Comparison of ENCODE assay signal across 8 cellular contexts in the genomic region with DNA sequence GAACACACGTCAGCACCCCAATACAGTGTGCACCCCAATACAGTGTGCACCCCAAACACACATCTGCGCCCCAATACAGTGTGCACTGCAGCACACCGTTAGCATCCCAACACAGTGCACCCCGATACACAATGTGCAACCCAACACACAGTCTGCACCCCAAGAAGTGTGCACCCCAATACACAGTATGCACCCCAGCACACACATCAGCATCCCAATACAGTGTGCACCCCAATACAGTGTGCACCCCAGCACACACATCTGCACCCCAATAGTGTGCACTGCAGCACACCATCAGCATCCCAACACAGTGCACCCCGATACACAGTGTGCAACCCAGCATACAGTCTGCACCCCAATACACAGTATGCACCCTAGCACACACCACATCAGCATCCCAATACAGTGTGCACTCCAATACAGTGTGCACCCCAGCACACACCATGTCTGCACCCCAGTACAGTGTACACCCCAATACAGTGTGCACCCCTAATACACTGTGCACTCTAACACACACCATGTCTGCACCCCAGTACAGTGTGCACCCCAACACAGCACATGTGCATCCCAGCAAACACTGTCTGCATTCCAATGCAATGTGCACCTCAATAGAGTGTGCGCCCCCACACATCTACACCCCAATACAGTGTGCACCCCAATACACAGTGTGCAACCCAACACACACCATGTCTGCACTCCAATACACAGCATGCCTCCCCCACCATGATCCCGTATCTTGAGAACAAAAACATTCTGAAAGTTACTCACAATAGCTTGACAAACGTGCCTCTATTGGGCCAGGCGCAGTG. TPM values are rescaled to one million over a fixed set of nuclear protein-coding genes. Genes with fewer than 3 reads are reported as not detected.
DNase-seq lines count a peak whose midpoint lies in the region; ATAC-seq and TF ChIP-seq lines count a peak whose summit lies in the region.

No MANE protein-coding gene starts in this region.

- H3K27ac ChIP-seq in RWPE2 (ENCODE audit: poor library complexity, severe bottlenecking): peak overlapping the region; percentile 93

- no peak for ATAC-seq in activated T-cell treated with anti-CD3 and anti-CD28 coated beads, Interleukin-2, amount 50 U/mL, for 4 hours
- ATAC-seq in RWPE2 (ENCODE audit: low read depth) (no peak), GM21619 (IDR thresholded peaks at IDR 0.05; ENCODE audit: unreplicated experiment) (no peak)

- no peak for TF ChIP-seq CTCF in RWPE2 (IDR thresholded peaks at IDR 0.05; ENCODE audit: poor library complexity, severe bottlenecking)
- no peak for TF ChIP-seq CTCF in fibroblast of the aortic adventitia (IDR thresholded peaks at IDR 0.05; ENCODE audit: insufficient read depth, low read length)

- no peaks in the 10 kb centered on the region for H3K27me3 ChIP-seq in RWPE2 (ENCODE audit: insufficient read depth, poor library complexity, severe bottlenecking)

- no peak for DNase-seq in activated T-cell treated with anti-CD3 and anti-CD28 coated beads, Interleukin-2, amount 50 U/mL, for 4 hours
- DNase-seq in activated T-cell treated with anti-CD3 and anti-CD28 coated beads for 4 hours: no peak
- DNase-seq in RWPE2 (ENCODE audit: low spot score): no peak
- no peak for DNase-seq in fibroblast of the aortic adventitia (ENCODE audit: low read depth)
- DNase-seq in stimulated activated CD8-positive, alpha-beta memory T cell treated with anti-CD3 and anti-CD28 coated beads, Interleukin-4, amount 100 ng/mL, for 48 hours: peak; percentile 20
- no peak for DNase-seq in middle frontal gyrus (ENCODE audit: extremely low spot score, low spot score)
- DNase-seq in midbrain (lab: John Stamatoyannopoulos, UW): no peak

- H3K4me3 ChIP-seq in RWPE2 (ENCODE audit: severe bottlenecking) (peak overlapping the region; percentile 80), fibroblast of the aortic adventitia (ENCODE audit: low read depth, low read length) (peak overlapping the region; percentile 82)

- H3K9me3 Mint-ChIP-seq in activated T-cell treated with anti-CD3 and anti-CD28 coated beads, Interleukin-2, amount 50 U/mL, for 4 hours: no peaks in the 10 kb centered on the region

- peaks cover 34% of the 10 kb centered on the region for H3K4me1 Mint-ChIP-seq in activated T-cell treated with anti-CD3 and anti-CD28 coated beads, Interleukin-2, amount 50 U/mL, for 4 hours (ENCODE audit: low read depth)

- H3K36me3 Mint-ChIP-seq in activated T-cell treated with anti-CD3 and anti-CD28 coated beads, Interleukin-2, amount 50 U/mL, for 4 hours (ENCODE audit: insufficient read depth): peaks cover 13% of the 10 kb centered on the region

- H3K9me3 ChIP-seq in RWPE2 (ENCODE audit: severe bottlenecking): no peaks in the 10 kb centered on the region

- no peaks in the 10 kb centered on the region for H3K27me3 Mint-ChIP-seq in activated T-cell treated with anti-CD3 and anti-CD28 coated beads, Interleukin-2, amount 50 U/mL, for 4 hours (ENCODE audit: low read depth)

- peaks cover 7% of the 10 kb centered on the region for H3K4me1 ChIP-seq in RWPE2 (ENCODE audit: insufficient read depth, poor library complexity, severe bottlenecking)

- H3K36me3 ChIP-seq in RWPE2 (ENCODE audit: low read depth): peaks cover 25% of the 10 kb centered on the region

- peak overlapping the region; percentile 72 for H3K4me3 Mint-ChIP-seq in activated T-cell treated with anti-CD3 and anti-CD28 coated beads, Interleukin-2, amount 50 U/mL, for 4 hours

RNA-seq across cellular contexts. Expression of gene CARS2, which starts 0.9 kb away (rescaled TPM):
- total RNA-seq in activated T-cell treated with anti-CD3 and anti-CD28 coated beads, Interleukin-2, amount 50 U/mL, for 4 hours: 10 to 100 TPM; 72.6 to 97.4 (median 80.3) TPM
- 26.2 and 64.7 TPM in 2 replicates for total RNA-seq in fibroblast of the aortic adventitia (ENCODE audit: low replicate concordance)

RNA-seq across cellular contexts. Expression of gene ING1, which starts 6.7 kb away (rescaled TPM):
- total RNA-seq in activated T-cell treated with anti-CD3 and anti-CD28 coated beads, Interleukin-2, amount 50 U/mL, for 4 hours: 10 to 100 TPM; 16.9 to 17.7 (median 17.5) TPM
- 5.6 and 9.2 TPM in 2 replicates for total RNA-seq in fibroblast of the aortic adventitia (ENCODE audit: low replicate concordance)
